18 cellular contexts compared by ENCODE assay signal in genomic region chr9:93663877-93664548, GRCh38.
DNase-seq lines count a peak whose midpoint lies in the region; ATAC-seq and TF ChIP-seq lines count a peak whose summit lies in the region.
"Had no signal": no experiment of that assay in that cellular context is flagged by ENCODE, and none has a peak within 500 bp of the region (broad histone marks: within the 10 kb centered on the region; RNA-seq: fewer than 3 reads in every experiment).

No MANE protein-coding gene starts in this region.

- no peak for DNase-seq in stimulated activated naive CD8-positive, alpha-beta T cell treated with anti-CD3 and anti-CD28 coated beads, Interleukin-15, amount 100 ng/mL, for 72 hours
- no peak for DNase-seq in stimulated activated naive CD8-positive, alpha-beta T cell treated with anti-CD3 and anti-CD28 coated beads, Interleukin-15, Interleukin-2, amounts not matched to agents 100 U/mL and 50 U/mL, for 24 hours
- DNase-seq in cardiac septum (ENCODE audit: low spot score) (peak; percentile 64), nephron progenitor cell (no peak), NCI-H510A (lab: John Stamatoyannopoulos, UW) (no peak), NCI-H1694 (lab: John Stamatoyannopoulos, UW) (no peak), NCI-H2171 (lab: John Stamatoyannopoulos, UW) (no peak)
- DNase-seq: activated CD8-positive, alpha-beta memory T cell treated with anti-CD3 and anti-CD28 coated beads, Interleukin-2, amount 50 U/mL, for 48 hours; KG1; MM.1S; NCI-H1417; NCI-H524; small intestine; stimulated activated CD4-positive, alpha-beta T cell treated with anti-CD3 and anti-CD28 coated beads, Interleukin-2, amount 100 ng/mL, for 24 hours; uterus had no signal

- no peaks in the 10 kb centered on the region for H3K9me3 Mint-ChIP-seq in stimulated activated naive CD8-positive, alpha-beta T cell treated with anti-CD3 and anti-CD28 coated beads, Interleukin-15, amount 100 ng/mL, for 72 hours
- no peaks in the 10 kb centered on the region for H3K9me3 Mint-ChIP-seq in nephron progenitor cell
- H3K9me3 Mint-ChIP-seq: activated T-helper 17 cell treated with anti-CD3 and anti-CD28 coated beads, Interleukin-2, amount 50 U/mL, for 72 hours had no signal

- H3K4me1 Mint-ChIP-seq in stimulated activated naive CD8-positive, alpha-beta T cell treated with anti-CD3 and anti-CD28 coated beads, Interleukin-15, amount 100 ng/mL, for 72 hours, result no peaks in the 10 kb centered on the region
- peaks cover 20% of the 10 kb centered on the region for H3K4me1 Mint-ChIP-seq in nephron progenitor cell
- H3K4me1 Mint-ChIP-seq: activated T-helper 17 cell treated with anti-CD3 and anti-CD28 coated beads, Interleukin-2, amount 50 U/mL, for 72 hours had no signal

- H3K36me3 Mint-ChIP-seq in nephron progenitor cell (ENCODE audit: low read depth), result peaks cover 4% of the 10 kb centered on the region

- intact Hi-C loops in cardiac septum (cut with DNase I), result no loop called here

- ATAC-seq in stimulated activated naive CD8-positive, alpha-beta T cell treated with anti-CD3 and anti-CD28 coated beads, Interleukin-15, amount 100 ng/mL, for 72 hours, result peak; percentile 39
- no peak for ATAC-seq in stimulated activated naive CD8-positive, alpha-beta T cell treated with anti-CD3 and anti-CD28 coated beads, Interleukin-15, Interleukin-2, amounts not matched to agents 100 U/mL and 50 U/mL, for 24 hours
- ATAC-seq: activated T-helper 17 cell treated with anti-CD3 and anti-CD28 coated beads, Interleukin-2, amount 50 U/mL, for 72 hours; body of pancreas; GM12878 had no signal

- H3K4me3 Mint-ChIP-seq in stimulated activated naive CD8-positive, alpha-beta T cell treated with anti-CD3 and anti-CD28 coated beads, Interleukin-15, amount 100 ng/mL, for 72 hours, result no peak overlapping the region
- H3K4me3 Mint-ChIP-seq in nephron progenitor cell, result no peak overlapping the region
- H3K4me3 Mint-ChIP-seq: activated T-helper 17 cell treated with anti-CD3 and anti-CD28 coated beads, Interleukin-2, amount 50 U/mL, for 72 hours had no signal

- no peak overlapping the region for H3K27ac Mint-ChIP-seq in stimulated activated naive CD8-positive, alpha-beta T cell treated with anti-CD3 and anti-CD28 coated beads, Interleukin-15, amount 100 ng/mL, for 72 hours
- H3K27ac Mint-ChIP-seq in nephron progenitor cell, result peak overlapping the region; percentile 31
- H3K27ac Mint-ChIP-seq: activated T-helper 17 cell treated with anti-CD3 and anti-CD28 coated beads, Interleukin-2, amount 50 U/mL, for 72 hours had no signal

- H3K27me3 Mint-ChIP-seq in stimulated activated naive CD8-positive, alpha-beta T cell treated with anti-CD3 and anti-CD28 coated beads, Interleukin-15, amount 100 ng/mL, for 72 hours, result no peaks in the 10 kb centered on the region
- no peaks in the 10 kb centered on the region for H3K27me3 Mint-ChIP-seq in nephron progenitor cell (ENCODE audit: low read depth, poor library complexity)
- H3K27me3 Mint-ChIP-seq: activated T-helper 17 cell treated with anti-CD3 and anti-CD28 coated beads, Interleukin-2, amount 50 U/mL, for 72 hours had no signal

- no peak for TF ChIP-seq CTCF in nephron progenitor cell (IDR thresholded peaks at IDR 0.05)
